10 cellular contexts compared by ENCODE assay signal in the genomic region with DNA sequence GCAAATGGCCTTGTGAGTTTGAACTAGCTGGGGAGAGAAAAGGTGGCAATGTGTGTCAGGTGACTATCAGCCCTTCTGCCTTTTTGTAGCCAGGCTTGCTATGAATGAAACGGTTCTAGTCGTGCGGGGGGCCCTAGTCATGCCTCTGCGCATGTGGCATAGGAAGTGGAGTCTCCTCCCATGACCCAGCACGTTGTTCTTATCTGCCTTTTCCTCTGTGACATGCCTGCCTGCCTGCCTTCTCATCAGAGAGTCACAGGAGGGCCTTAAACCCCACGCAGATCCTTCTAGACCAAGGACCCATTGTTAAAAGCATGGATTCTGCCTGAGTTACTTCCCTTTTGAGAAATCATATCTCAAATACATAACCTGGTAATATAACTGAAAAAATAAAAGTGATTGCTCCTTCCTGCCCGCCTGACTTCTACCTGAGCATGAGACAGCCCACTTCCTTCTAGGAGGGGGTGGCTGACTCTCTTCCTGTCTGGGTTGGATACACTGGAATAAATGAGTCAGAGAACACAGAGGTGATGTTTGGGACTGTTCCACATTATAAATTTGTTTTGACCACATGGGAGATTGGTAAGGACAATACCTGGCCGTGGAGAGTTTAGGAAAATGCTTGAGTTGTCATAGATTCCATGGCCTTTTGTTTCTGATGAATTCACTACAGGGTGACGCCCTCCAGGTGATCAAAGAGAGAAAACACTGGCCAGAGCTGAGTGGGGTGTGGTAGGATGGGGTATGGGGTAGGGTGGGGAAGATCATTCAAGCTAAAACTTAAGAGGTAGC. TPM values are rescaled to one million over a fixed set of nuclear protein-coding genes. Genes with fewer than 3 reads are reported as not detected.
DNase-seq lines count a peak whose midpoint lies in the region; ATAC-seq and TF ChIP-seq lines count a peak whose summit lies in the region.
"Had no signal": no experiment of that assay in that cellular context is flagged by ENCODE, and none has a peak within 500 bp of the region (broad histone marks: within the 10 kb centered on the region; RNA-seq: fewer than 3 reads in every experiment).

No MANE protein-coding gene starts in this region.

- H3K36me3 Mint-ChIP-seq in activated B cell treated with CpG ODN at 0.5 μM for 24 hours (ENCODE audit: low read depth) = no peaks in the 10 kb centered on the region

- no peak overlapping the region for H3K4me3 ChIP-seq in cardiac fibroblast (replicated peaks in 1 of 2; ENCODE audit: low read depth in 2 of 2, low read length in 2 of 2)
- H3K4me3 ChIP-seq in coronary artery = no peak overlapping the region
- H3K4me3 ChIP-seq: heart left ventricle had no signal

- peak overlapping the region; percentile 26 for H3K4me3 Mint-ChIP-seq in activated B cell treated with CpG ODN at 0.5 μM for 24 hours

- no peaks in the 10 kb centered on the region for H3K9me3 Mint-ChIP-seq in activated B cell treated with CpG ODN at 0.5 μM for 24 hours

- intact Hi-C loops in activated B cell treated with CpG ODN at 0.5 μM for 24 hours (cut with micrococcal nuclease) = loop anchor here (2.0 kb wide), 1 partner anchor 29 kb away; no protein-coding TSS in a partner anchor

- ATAC-seq in activated B cell treated with CpG ODN at 0.5 μM for 24 hours (ENCODE audit: low read depth) = peak; percentile 84
- no peak for ATAC-seq in HG03108 (IDR thresholded peaks at IDR 0.05; ENCODE audit: unreplicated experiment)

- TF ChIP-seq CTCF in GM10266 (IDR thresholded peaks at IDR 0.05; ENCODE audit: control insufficient read depth, insufficient read depth, low read depth, missing control alignments) (no peak), activated B cell treated with CpG ODN at 0.5 μM for 24 hours (IDR thresholded peaks at IDR 0.05) (no peak), cardiac fibroblast (IDR thresholded peaks at IDR 0.05; ENCODE audit: low read depth, low read length) (no peak), coronary artery (IDR thresholded peaks at IDR 0.05) (no peak)

- POLR2A ChIA-PET in activated B cell treated with CpG ODN at 0.5 μM for 24 hours (lab: Charles Lee) = no interaction called here

- peaks cover 19% of the 10 kb centered on the region for H3K4me1 Mint-ChIP-seq in activated B cell treated with CpG ODN at 0.5 μM for 24 hours

- no peak overlapping the region for H3K27ac ChIP-seq in coronary artery

- peak overlapping the region; percentile 81 for H3K27ac Mint-ChIP-seq in activated B cell treated with CpG ODN at 0.5 μM for 24 hours

- DNase-seq in GM10266 (ENCODE audit: extremely low spot score) (peak; percentile 53), activated B cell treated with CpG ODN at 0.5 μM for 24 hours (no peak), cardiac fibroblast (ENCODE audit: low read depth in 2 of 2) (peak; percentile 18 to 60), coronary artery (ENCODE audit: low spot score) (no peak), NCI-H1694 (lab: John Stamatoyannopoulos, UW) (no peak), NCI-H1105 (lab: John Stamatoyannopoulos, UW) (no peak)
- peak; percentile 50 to 74 (median 63) for DNase-seq in stimulated activated CD4-positive, alpha-beta T cell treated with anti-CD3 and anti-CD28 coated beads, Interleukin-1b, Interleukin-23, amount 100 ng/mL, for 24 hours (ENCODE audit: low read depth in 4 of 4, low spot score in 1 of 4)
- DNase-seq: heart left ventricle, NCI-H345 had no signal

- H3K27me3 Mint-ChIP-seq in activated B cell treated with CpG ODN at 0.5 μM for 24 hours = no peaks in the 10 kb centered on the region

- CTCF ChIA-PET in activated B cell treated with CpG ODN at 0.5 μM for 24 hours (lab: Charles Lee) = interaction anchor here (1.1 kb wide), 1 partner anchor 12 kb away, joined by 3 read pairs; no protein-coding TSS in a partner anchor

RNA-seq across cellular contexts. Expression of a gene that starts 49.8 kb away (rescaled TPM):
- 0.31 and 0.71 TPM in 2 replicates for total RNA-seq in activated B cell treated with CpG ODN at 0.5 μM for 24 hours

Comparison
In these comparisons a context has a peak if more than half of its experiments do, and no peak if none do; other contexts are left out.
1. DNase-seq: peak in GM10266 (single experiment), cardiac fibroblast (2 of 2) and stimulated activated CD4-positive, alpha-beta T cell treated with anti-CD3 and anti-CD28 coated beads, Interleukin-1b, Interleukin-23, amount 100 ng/mL, for 24 hours (4 of 4); none in activated B cell treated with CpG ODN at 0.5 μM for 24 hours (single experiment), coronary artery (single experiment), NCI-H1694 (single experiment) and NCI-H1105 (single experiment).